In the genomic region with DNA sequence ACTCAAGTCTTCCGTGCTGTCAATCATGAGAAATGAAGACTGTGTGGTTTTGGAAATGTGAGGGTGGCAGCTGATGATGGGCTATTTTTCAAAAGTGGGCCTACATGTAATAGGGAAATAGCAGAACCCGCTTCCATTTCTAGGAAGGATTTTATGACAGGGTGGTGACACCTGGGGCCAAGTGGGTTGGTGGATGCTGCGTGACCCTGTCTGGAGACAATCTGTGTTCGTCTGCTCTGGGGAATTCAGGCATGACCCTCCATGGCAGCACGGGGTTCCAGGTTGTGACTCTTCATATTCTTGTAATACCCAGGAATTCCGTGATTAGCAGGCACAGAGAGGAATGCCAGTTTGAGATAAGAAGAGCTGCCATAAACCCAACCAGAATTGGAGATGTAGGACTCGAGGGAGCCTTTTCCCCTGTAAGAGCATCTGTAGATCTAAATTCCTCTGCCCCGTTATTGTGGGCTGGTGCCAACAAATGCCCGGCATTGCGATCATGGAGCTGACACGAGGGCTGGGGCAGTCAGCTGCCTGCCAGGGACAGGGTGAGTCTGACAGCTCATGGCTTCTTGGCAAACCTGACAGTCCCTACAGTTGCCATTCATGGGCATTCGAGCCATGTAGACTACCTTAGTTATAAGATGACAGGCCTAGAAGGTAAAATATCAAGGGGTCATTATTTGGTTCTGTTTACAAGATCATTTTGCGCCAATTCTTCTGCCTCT, we compare ENCODE assay signal across 26 cellular contexts.
DNase-seq lines count a peak whose midpoint lies in the region; ATAC-seq and TF ChIP-seq lines count a peak whose summit lies in the region.
"Had no signal": no experiment of that assay in that cellular context is flagged by ENCODE, and none has a peak within 500 bp of the region (broad histone marks: within the 10 kb centered on the region; RNA-seq: fewer than 3 reads in every experiment).

No MANE protein-coding gene starts in this region.

- no peak overlapping the region for H3K4me3 Mint-ChIP-seq in activated CD8-positive, alpha-beta T cell treated with anti-CD3 and anti-CD28 coated beads, Interleukin-2, amount 10 ng/mL, durations not matched to agents 7 days and 5 days
- H3K4me3 Mint-ChIP-seq in activated CD8-positive, alpha-beta T cell treated with anti-CD3 and anti-CD28 coated beads for 36 hours = no peak overlapping the region
- H3K4me3 Mint-ChIP-seq: activated naive CD8-positive, alpha-beta T cell; activated T-helper 17 cell treated with anti-CD3 and anti-CD28 coated beads, Interleukin-2, amount 50 U/mL, for 72 hours; CD8-positive, alpha-beta memory T cell; central memory CD8-positive, alpha-beta T cell; T-cell had no signal

- peak overlapping the region; percentile 85 for H3K27ac ChIP-seq in left ventricle myocardium inferior (replicated peaks)
- no peak overlapping the region for H3K27ac ChIP-seq in osteoblast (ENCODE audit: low read depth, low read length)
- H3K27ac ChIP-seq in upper lobe of right lung = no peak overlapping the region
- H3K27ac ChIP-seq in A673 (ENCODE audit: low read depth, low read length, poor library complexity, severe bottlenecking) = no peak overlapping the region
- H3K27ac ChIP-seq: dorsolateral prefrontal cortex, hepatocyte, SJCRH30, thoracic aorta had no signal

- peaks cover 55% of the 10 kb centered on the region for H3K4me1 ChIP-seq in left ventricle myocardium inferior
- H3K4me1 ChIP-seq in osteoblast (ENCODE audit: insufficient read depth, low read length) = no peaks in the 10 kb centered on the region
- no peaks in the 10 kb centered on the region for H3K4me1 ChIP-seq in upper lobe of right lung
- no peaks in the 10 kb centered on the region for H3K4me1 ChIP-seq in A673 (ENCODE audit: insufficient read depth, low read length, poor library complexity, severe bottlenecking)

- H3K9me3 ChIP-seq in left ventricle myocardium inferior (replicated peaks) = no peaks in the 10 kb centered on the region
- H3K9me3 ChIP-seq in osteoblast (ENCODE audit: low read depth, low read length) = no peaks in the 10 kb centered on the region
- H3K9me3 ChIP-seq in upper lobe of right lung = no peaks in the 10 kb centered on the region
- no peaks in the 10 kb centered on the region for H3K9me3 ChIP-seq in A673 (ENCODE audit: low read depth, low read length, poor library complexity, severe bottlenecking)
- H3K9me3 ChIP-seq: mucosa of descending colon, SJCRH30, thoracic aorta had no signal

- peaks cover 6% of the 10 kb centered on the region for H3K27me3 Mint-ChIP-seq in activated CD8-positive, alpha-beta T cell treated with anti-CD3 and anti-CD28 coated beads, Interleukin-2, amount 10 ng/mL, durations not matched to agents 7 days and 5 days (ENCODE audit: low read depth)
- H3K27me3 Mint-ChIP-seq in activated CD8-positive, alpha-beta T cell treated with anti-CD3 and anti-CD28 coated beads for 36 hours = no peaks in the 10 kb centered on the region
- H3K27me3 Mint-ChIP-seq: activated naive CD8-positive, alpha-beta T cell; activated T-helper 17 cell treated with anti-CD3 and anti-CD28 coated beads, Interleukin-2, amount 50 U/mL, for 72 hours; central memory CD8-positive, alpha-beta T cell; T-cell had no signal

- no TSS peak for BruUV-seq in A673 (replicated peaks; lab: Mats Ljungman, UMichigan)

- no peaks in the 10 kb centered on the region for H3K36me3 ChIP-seq in left ventricle myocardium inferior
- H3K36me3 ChIP-seq in osteoblast (ENCODE audit: insufficient read depth, low read length) = no peaks in the 10 kb centered on the region
- H3K36me3 ChIP-seq in upper lobe of right lung = no peaks in the 10 kb centered on the region
- no peaks in the 10 kb centered on the region for H3K36me3 ChIP-seq in A673 (ENCODE audit: insufficient read depth, low read length, poor library complexity, severe bottlenecking)
- H3K36me3 ChIP-seq: SJCRH30, thoracic aorta had no signal

- ATAC-seq in activated CD8-positive, alpha-beta T cell treated with anti-CD3 and anti-CD28 coated beads, Interleukin-2, amount 10 ng/mL, durations not matched to agents 7 days and 5 days = no peak
- ATAC-seq in activated CD8-positive, alpha-beta T cell treated with anti-CD3 and anti-CD28 coated beads for 36 hours = no peak
- no peak for ATAC-seq in upper lobe of right lung
- ATAC-seq: activated T-helper 17 cell treated with anti-CD3 and anti-CD28 coated beads, Interleukin-2, amount 50 U/mL, for 72 hours; mucosa of descending colon; Panc1; T-cell had no signal

- H3K36me3 Mint-ChIP-seq in activated CD8-positive, alpha-beta T cell treated with anti-CD3 and anti-CD28 coated beads, Interleukin-2, amount 10 ng/mL, durations not matched to agents 7 days and 5 days (ENCODE audit: low read depth) = no peaks in the 10 kb centered on the region
- H3K36me3 Mint-ChIP-seq in activated CD8-positive, alpha-beta T cell treated with anti-CD3 and anti-CD28 coated beads for 36 hours (ENCODE audit: low read depth) = no peaks in the 10 kb centered on the region
- H3K36me3 Mint-ChIP-seq: activated naive CD8-positive, alpha-beta T cell; CD8-positive, alpha-beta memory T cell; T-cell had no signal

- H3K9me3 Mint-ChIP-seq in activated CD8-positive, alpha-beta T cell treated with anti-CD3 and anti-CD28 coated beads, Interleukin-2, amount 10 ng/mL, durations not matched to agents 7 days and 5 days (ENCODE audit: insufficient read depth) = no peaks in the 10 kb centered on the region
- H3K9me3 Mint-ChIP-seq in activated CD8-positive, alpha-beta T cell treated with anti-CD3 and anti-CD28 coated beads for 36 hours = no peaks in the 10 kb centered on the region
- H3K9me3 Mint-ChIP-seq: activated T-helper 17 cell treated with anti-CD3 and anti-CD28 coated beads, Interleukin-2, amount 50 U/mL, for 72 hours; CD8-positive, alpha-beta memory T cell; central memory CD8-positive, alpha-beta T cell; T-cell had no signal

- no peaks in the 10 kb centered on the region for H4K20me1 ChIP-seq in osteoblast (ENCODE audit: insufficient read depth, low read length)

- POLR2A ChIA-PET in activated CD8-positive, alpha-beta T cell treated with anti-CD3 and anti-CD28 coated beads, Interleukin-2, amount 10 ng/mL, durations not matched to agents 7 days and 5 days (lab: Charles Lee) = no interaction called here
- POLR2A ChIA-PET in activated CD8-positive, alpha-beta T cell treated with anti-CD3 and anti-CD28 coated beads for 36 hours (lab: Charles Lee) = interaction anchor here (0.9 kb wide), 1 partner anchor 173 kb away, joined by 3 read pairs; no protein-coding TSS in a partner anchor
- POLR2A ChIA-PET in A673 (lab: Charles Lee; ENCODE audit: low non-redundant PET) = no interaction called here

- no peak overlapping the region for H3K27ac Mint-ChIP-seq in activated CD8-positive, alpha-beta T cell treated with anti-CD3 and anti-CD28 coated beads, Interleukin-2, amount 10 ng/mL, durations not matched to agents 7 days and 5 days
- no peak overlapping the region for H3K27ac Mint-ChIP-seq in activated CD8-positive, alpha-beta T cell treated with anti-CD3 and anti-CD28 coated beads for 36 hours
- H3K27ac Mint-ChIP-seq: activated naive CD8-positive, alpha-beta T cell; activated T-helper 17 cell treated with anti-CD3 and anti-CD28 coated beads, Interleukin-2, amount 50 U/mL, for 72 hours; T-cell had no signal

- TF ChIP-seq CTCF in activated CD8-positive, alpha-beta T cell treated with anti-CD3 and anti-CD28 coated beads for 36 hours (IDR thresholded peaks at IDR 0.05) = no peak
- TF ChIP-seq CTCF in left ventricle myocardium inferior (IDR thresholded peaks at IDR 0.05; ENCODE audit: borderline replicate concordance) = no peak
- TF ChIP-seq CTCF in osteoblast (IDR thresholded peaks at IDR 0.05; ENCODE audit: extremely low read depth, low read depth, low read length) = no peak
- TF ChIP-seq CTCF in upper lobe of right lung (IDR thresholded peaks at IDR 0.05) = no peak
- TF ChIP-seq CTCF in A673 (conservative IDR thresholded peaks at IDR 0.05; ENCODE audit: low read depth, low read length) = no peak

- CTCF ChIA-PET in activated CD8-positive, alpha-beta T cell treated with anti-CD3 and anti-CD28 coated beads, Interleukin-2, amount 10 ng/mL, durations not matched to agents 7 days and 5 days (lab: Charles Lee) = interaction anchor here (1.0 kb wide), 2 partner anchors 282 to 286 kb away, joined by 3 to 4 read pairs; no protein-coding TSS in a partner anchor
- CTCF ChIA-PET in activated CD8-positive, alpha-beta T cell treated with anti-CD3 and anti-CD28 coated beads for 36 hours (lab: Charles Lee) = interaction anchor here (0.8 kb wide), 1 partner anchor 283 kb away, joined by 3 read pairs; no protein-coding TSS in a partner anchor
- CTCF ChIA-PET in A673 (lab: Charles Lee) = no interaction called here

- intact Hi-C loops in activated CD8-positive, alpha-beta T cell treated with anti-CD3 and anti-CD28 coated beads for 36 hours (cut with micrococcal nuclease) = no loop called here
- intact Hi-C loops in left ventricle myocardium inferior (cut with micrococcal nuclease) = no loop called here
- intact Hi-C loops in upper lobe of right lung (cut with DNase I) = no loop called here
- intact Hi-C loops in A673 (cut with micrococcal nuclease; ENCODE audit: unreplicated experiment) = no loop called here

- H3K4me1 Mint-ChIP-seq in activated CD8-positive, alpha-beta T cell treated with anti-CD3 and anti-CD28 coated beads, Interleukin-2, amount 10 ng/mL, durations not matched to agents 7 days and 5 days (ENCODE audit: low read depth) = no peaks in the 10 kb centered on the region
- no peaks in the 10 kb centered on the region for H3K4me1 Mint-ChIP-seq in activated CD8-positive, alpha-beta T cell treated with anti-CD3 and anti-CD28 coated beads for 36 hours (ENCODE audit: low read depth)
- H3K4me1 Mint-ChIP-seq: activated T-helper 17 cell treated with anti-CD3 and anti-CD28 coated beads, Interleukin-2, amount 50 U/mL, for 72 hours; CD8-positive, alpha-beta memory T cell; central memory CD8-positive, alpha-beta T cell; T-cell had no signal

- H3K27me3 ChIP-seq in left ventricle myocardium inferior (ENCODE audit: low read depth) = no peaks in the 10 kb centered on the region
- H3K27me3 ChIP-seq in osteoblast (ENCODE audit: insufficient read depth, low read length) = no peaks in the 10 kb centered on the region
- no peaks in the 10 kb centered on the region for H3K27me3 ChIP-seq in upper lobe of right lung
- no peaks in the 10 kb centered on the region for H3K27me3 ChIP-seq in A673 (replicated peaks; ENCODE audit: insufficient read depth, low read depth, low read length, poor library complexity)
- H3K27me3 ChIP-seq: dorsolateral prefrontal cortex, hepatocyte, SJCRH30 had no signal

- no peak overlapping the region for H2AFZ ChIP-seq in osteoblast (ENCODE audit: low read length)
- H2AFZ ChIP-seq: hepatocyte had no signal

- peak; percentile 17 for DNase-seq in activated CD8-positive, alpha-beta T cell treated with anti-CD3 and anti-CD28 coated beads, Interleukin-2, amount 10 ng/mL, durations not matched to agents 7 days and 5 days
- no peak for DNase-seq in activated CD8-positive, alpha-beta T cell treated with anti-CD3 and anti-CD28 coated beads for 36 hours
- DNase-seq in left ventricle myocardium inferior (peak; percentile 72), osteoblast (ENCODE audit: insufficient read length, low spot score, missing footprints) (peak; percentile 19), upper lobe of right lung (peak; percentile 30), A673 (ENCODE audit: low spot score) (no peak), SW 1271 (lab: John Stamatoyannopoulos, UW) (no peak), germinal center (ENCODE audit: low spot score) (no peak)
- DNase-seq: CD8-positive, alpha-beta memory T cell; mucosa of descending colon; NCI-H1048; NCI-H1694 treated with DMSO at 0.1 percent for 48 hours; NCI-H2171; NCI-H524 treated with DMSO at 0.1 percent for 48 hours; NK-92 treated with Interleukin-12 subunit alpha and Interleukin-12 subunit beta, amount 100 ng/mL, for 24 hours; SJCRH30; stimulated activated CD4-positive, alpha-beta T cell treated with anti-CD3 and anti-CD28 coated beads, Interleukin-4, amount 100 ng/mL, for 1 hour; stimulated activated naive CD4-positive, alpha-beta T cell; T-cell had no signal

- H3K4me3 ChIP-seq in left ventricle myocardium inferior = no peak overlapping the region
- no peak overlapping the region for H3K4me3 ChIP-seq in osteoblast (ENCODE audit: insufficient read depth, low read length)
- H3K4me3 ChIP-seq in upper lobe of right lung = no peak overlapping the region
- no peak overlapping the region for H3K4me3 ChIP-seq in A673 (ENCODE audit: low read depth, low read length, poor library complexity, severe bottlenecking)
- H3K4me3 ChIP-seq: dorsolateral prefrontal cortex, hepatocyte, mucosa of descending colon, SJCRH30, thoracic aorta had no signal

- no peak overlapping the region for H3K4me2 ChIP-seq in osteoblast (ENCODE audit: insufficient read depth, low read length)
- H3K4me2 ChIP-seq: hepatocyte had no signal

- no peaks in the 10 kb centered on the region for H3K79me2 ChIP-seq in osteoblast (ENCODE audit: insufficient read depth, low read length)
- H3K79me2 ChIP-seq: hepatocyte had no signal

Comparison
In these comparisons a context has a peak if more than half of its experiments do, and no peak if none do; other contexts are left out.
1. DNase-seq: peak in activated CD8-positive, alpha-beta T cell treated with anti-CD3 and anti-CD28 coated beads, Interleukin-2, amount 10 ng/mL, durations not matched to agents 7 days and 5 days (single experiment), left ventricle myocardium inferior (single experiment), osteoblast (single experiment) and upper lobe of right lung (single experiment); none in activated CD8-positive, alpha-beta T cell treated with anti-CD3 and anti-CD28 coated beads for 36 hours (single experiment), A673 (single experiment), SW 1271 (0 of 2) and germinal center (single experiment).